Comparison of ENCODE assay signal across 7 cellular contexts in the genomic region with DNA sequence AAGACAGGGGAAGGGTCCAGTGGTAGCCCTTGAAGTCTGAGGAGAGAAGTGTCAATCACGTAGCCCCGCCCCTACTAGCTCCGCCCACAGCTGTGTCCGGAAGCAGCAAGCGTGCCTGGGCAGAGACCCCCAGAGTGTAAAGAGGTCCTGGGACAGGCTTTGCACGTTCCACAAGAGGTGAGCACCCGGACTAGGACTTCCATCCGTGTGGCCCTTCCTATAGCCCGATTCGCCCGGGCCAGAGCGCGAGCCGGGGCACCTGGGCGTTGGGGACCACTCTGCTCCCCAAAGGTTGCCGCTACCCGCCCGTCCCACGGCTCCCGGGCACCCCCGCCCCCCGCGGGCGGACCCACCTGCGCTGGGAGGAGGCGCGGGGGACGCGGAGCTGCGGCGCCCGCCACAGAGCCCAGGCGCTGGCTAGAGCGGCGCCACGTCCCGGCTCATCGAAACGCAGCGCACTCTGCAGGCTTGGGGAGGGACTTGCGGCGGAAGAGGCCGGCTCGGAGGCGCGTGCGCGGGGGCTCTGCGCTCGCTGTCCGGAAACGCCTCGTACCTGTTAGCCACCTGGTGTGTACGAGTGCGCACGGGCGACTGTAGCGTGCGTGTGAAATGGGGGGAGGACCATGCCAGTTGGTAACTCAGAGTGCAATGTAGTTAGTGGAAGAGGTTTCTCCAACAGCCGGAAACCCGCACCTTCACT. TPM values are rescaled to one million over a fixed set of nuclear protein-coding genes. Genes with fewer than 3 reads are reported as not detected.
DNase-seq lines count a peak whose midpoint lies in the region; ATAC-seq, FAIRE-seq and TF ChIP-seq lines count a peak whose summit lies in the region.

A gene with protein sequence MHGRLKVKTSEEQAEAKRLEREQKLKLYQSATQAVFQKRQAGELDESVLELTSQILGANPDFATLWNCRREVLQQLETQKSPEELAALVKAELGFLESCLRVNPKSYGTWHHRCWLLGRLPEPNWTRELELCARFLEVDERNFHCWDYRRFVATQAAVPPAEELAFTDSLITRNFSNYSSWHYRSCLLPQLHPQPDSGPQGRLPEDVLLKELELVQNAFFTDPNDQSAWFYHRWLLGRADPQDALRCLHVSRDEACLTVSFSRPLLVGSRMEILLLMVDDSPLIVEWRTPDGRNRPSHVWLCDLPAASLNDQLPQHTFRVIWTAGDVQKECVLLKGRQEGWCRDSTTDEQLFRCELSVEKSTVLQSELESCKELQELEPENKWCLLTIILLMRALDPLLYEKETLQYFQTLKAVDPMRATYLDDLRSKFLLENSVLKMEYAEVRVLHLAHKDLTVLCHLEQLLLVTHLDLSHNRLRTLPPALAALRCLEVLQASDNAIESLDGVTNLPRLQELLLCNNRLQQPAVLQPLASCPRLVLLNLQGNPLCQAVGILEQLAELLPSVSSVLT (minus strand): TSS at position 464 of the 700 bp plus-strand sequence. CDS start 482 bp downstream, outside the sequence.

- no peaks in the 10 kb centered on the region for H3K27me3 Mint-ChIP-seq in T-helper 2 cell treated with Interferon-gamma antibody and Interleukin-4, amounts not matched to agents 5 μg/mL and 100 μg/mL, for 36 hours (ENCODE audit: low read depth)
- no peaks in the 10 kb centered on the region for H3K27me3 Mint-ChIP-seq in astrocyte (ENCODE audit: low read depth, unreplicated experiment)

- ATAC-seq in GM18502 (IDR thresholded peaks at IDR 0.05; ENCODE audit: poor library complexity, unreplicated experiment): peak; percentile 89
- ATAC-seq in HG02943 (IDR thresholded peaks at IDR 0.05; ENCODE audit: low read depth, unreplicated experiment): peak; percentile 75

- peaks cover 42% of the 10 kb centered on the region for H3K4me1 Mint-ChIP-seq in T-helper 2 cell treated with Interferon-gamma antibody and Interleukin-4, amounts not matched to agents 5 μg/mL and 100 μg/mL, for 36 hours (ENCODE audit: low read depth)
- peaks cover 7% of the 10 kb centered on the region for H3K4me1 Mint-ChIP-seq in astrocyte (ENCODE audit: low read depth, unreplicated experiment)

- peak within 1 kb of the TSS; percentile 88 for H3K27ac Mint-ChIP-seq in T-helper 2 cell treated with Interferon-gamma antibody and Interleukin-4, amounts not matched to agents 5 μg/mL and 100 μg/mL, for 36 hours
- H3K27ac Mint-ChIP-seq in astrocyte (ENCODE audit: unreplicated experiment): peak within 1 kb of the TSS; percentile 93

- H3K27ac ChIP-seq in astrocyte (ENCODE audit: low read depth, low read length): peak within 1 kb of the TSS; percentile 92

- H3K4me1 ChIP-seq in astrocyte (ENCODE audit: insufficient read depth, low read length): peaks cover 5% of the 10 kb centered on the region

- H4K20me1 ChIP-seq in astrocyte (ENCODE audit: insufficient read depth, low read length): no peaks in the 10 kb centered on the region

- no peaks in the 10 kb centered on the region for H3K9me3 Mint-ChIP-seq in T-helper 2 cell treated with Interferon-gamma antibody and Interleukin-4, amounts not matched to agents 5 μg/mL and 100 μg/mL, for 36 hours
- H3K9me3 Mint-ChIP-seq in astrocyte (ENCODE audit: unreplicated experiment): no peaks in the 10 kb centered on the region

- peaks cover 22% of the 10 kb centered on the region for H3K36me3 Mint-ChIP-seq in T-helper 2 cell treated with Interferon-gamma antibody and Interleukin-4, amounts not matched to agents 5 μg/mL and 100 μg/mL, for 36 hours (ENCODE audit: low read depth)
- H3K36me3 Mint-ChIP-seq in astrocyte (ENCODE audit: low read depth, unreplicated experiment): peaks cover 19% of the 10 kb centered on the region

- no peak for FAIRE-seq in astrocyte (lab: Jason Lieb, UNC)

- peak within 1 kb of the TSS; percentile 94 for H3K9ac ChIP-seq in astrocyte (ENCODE audit: low read length)

- peak within 1 kb of the TSS; percentile 82 for H3K4me3 ChIP-seq in astrocyte (ENCODE audit: insufficient read depth, low read depth, low read length)
- peak within 1 kb of the TSS; percentile 86 for H3K4me3 ChIP-seq in retinal pigment epithelial cell (ENCODE audit: low read length)

- peaks cover 7% of the 10 kb centered on the region for H3K36me3 ChIP-seq in astrocyte (ENCODE audit: insufficient read depth, low read length)

- peak within 1 kb of the TSS; percentile 93 for H3K4me3 Mint-ChIP-seq in T-helper 2 cell treated with Interferon-gamma antibody and Interleukin-4, amounts not matched to agents 5 μg/mL and 100 μg/mL, for 36 hours
- peak within 1 kb of the TSS; percentile 92 for H3K4me3 Mint-ChIP-seq in astrocyte (ENCODE audit: unreplicated experiment)

- DNase-seq in NCI-H187 (lab: John Stamatoyannopoulos, UW): peak; percentile 53 to 85
- DNase-seq in T-helper 2 cell treated with Interferon-gamma antibody and Interleukin-4, amounts not matched to agents 5 μg/mL and 100 μg/mL, for 36 hours (ENCODE audit: low spot score): peak; percentile 85
- DNase-seq in astrocyte (ENCODE audit: low read depth): peak; percentile 74
- peak; percentile 79 to 86 for DNase-seq in hippocampal formation (lab: John Stamatoyannopoulos, UW)
- DNase-seq in retinal pigment epithelial cell (ENCODE audit: low read depth): no peak

- H3K27me3 ChIP-seq in astrocyte (ENCODE audit: insufficient read depth, low read length): no peaks in the 10 kb centered on the region

- peak within 1 kb of the TSS; percentile 94 for H3K4me2 ChIP-seq in astrocyte (ENCODE audit: low read length)

- H3K79me2 ChIP-seq in astrocyte (ENCODE audit: insufficient read depth, low read length): no peaks in the 10 kb centered on the region

- peak within 1 kb of the TSS; percentile 93 for H2AFZ ChIP-seq in astrocyte (ENCODE audit: low read depth, low read length)

- TF ChIP-seq CTCF in astrocyte (IDR thresholded peaks at IDR 0.05; ENCODE audit: insufficient read depth, low read depth, low read length) (peak; percentile 27), retinal pigment epithelial cell (conservative IDR thresholded peaks at IDR 0.05; ENCODE audit: low read depth, low read length) (peak; percentile 66)

- no peaks in the 10 kb centered on the region for H3K9me3 ChIP-seq in astrocyte (ENCODE audit: insufficient read depth, low read depth, low read length)

RNA-seq across cellular contexts. Expression of the gene that starts here (rescaled TPM):
- 26.6 and 27.3 TPM in 2 replicates for total RNA-seq in astrocyte
